In the genomic region with DNA sequence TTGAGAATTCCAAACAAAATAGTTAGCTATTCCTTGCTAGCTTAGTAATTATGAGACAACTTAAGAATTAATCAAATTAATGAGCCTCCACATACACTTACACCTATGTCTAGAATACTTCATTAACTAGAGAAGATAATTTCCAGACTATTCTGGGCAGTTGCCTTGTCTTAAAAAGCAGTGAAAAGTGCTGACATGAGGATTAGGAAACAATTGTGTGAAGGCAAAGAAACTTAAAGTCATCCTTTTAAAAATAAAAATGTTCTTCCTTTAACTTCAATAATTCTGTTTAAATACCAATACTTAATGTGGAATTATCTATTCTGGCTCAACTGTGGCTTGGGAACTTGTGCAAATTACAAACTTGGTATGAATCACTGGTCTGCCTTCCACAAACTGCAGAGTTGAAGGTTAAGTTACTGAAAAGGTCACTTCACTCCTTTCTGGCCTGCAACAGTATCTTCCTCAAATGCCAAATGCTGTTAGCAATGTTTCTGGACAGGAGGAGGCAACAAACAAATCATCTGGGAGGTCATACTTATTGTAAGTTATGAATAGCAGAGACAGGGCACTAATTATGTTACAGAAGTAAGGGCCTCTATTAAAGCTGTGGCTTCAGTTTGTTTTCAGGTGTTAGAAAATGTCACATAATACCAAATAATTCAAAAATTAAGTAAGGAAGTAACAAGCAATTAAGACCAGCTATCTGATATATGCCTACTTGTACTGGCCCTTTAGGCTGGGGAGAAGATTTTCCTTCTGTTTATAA, we compare ENCODE assay signal across 8 cellular contexts.
DNase-seq lines count a peak whose midpoint lies in the region; ATAC-seq and TF ChIP-seq lines count a peak whose summit lies in the region.

No MANE protein-coding gene starts in this region.

- peaks cover 38% of the 10 kb centered on the region for H3K79me2 ChIP-seq in parathyroid adenoma

- H3K27ac ChIP-seq in RWPE2 (ENCODE audit: poor library complexity, severe bottlenecking) (peak overlapping the region; percentile 94), parathyroid adenoma (peak overlapping the region; percentile 52)

- H3K4me2 ChIP-seq in parathyroid adenoma (ENCODE audit: low read length), result peak overlapping the region; percentile 11

- no peak overlapping the region for H3K9ac ChIP-seq in parathyroid adenoma

- DNase-seq in GM03348 (ENCODE audit: low spot score), result peak; percentile 39
- DNase-seq in RWPE2 (ENCODE audit: low spot score), result no peak
- peak; percentile 77 for DNase-seq in fibroblast of peridontal ligament (ENCODE audit: extremely low read depth)
- DNase-seq in RKO (ENCODE audit: low spot score), result no peak
- DNase-seq in iPS-NIHi7 (ENCODE audit: extremely low spot score), result no peak
- no peak for DNase-seq in NK-92 (lab: John Stamatoyannopoulos, UW; ENCODE audit: unreplicated experiment)

- no peak overlapping the region for H2AFZ ChIP-seq in parathyroid adenoma

- ATAC-seq in RWPE2 (ENCODE audit: low read depth) (no peak), GM21529 (IDR thresholded peaks at IDR 0.05; ENCODE audit: unreplicated experiment) (no peak)

- H3K4me1 ChIP-seq in RWPE2 (ENCODE audit: insufficient read depth, poor library complexity, severe bottlenecking), result peaks cover 55% of the 10 kb centered on the region
- peaks cover 14% of the 10 kb centered on the region for H3K4me1 ChIP-seq in parathyroid adenoma

- H3K4me3 ChIP-seq in RWPE2 (ENCODE audit: severe bottlenecking) (no peak overlapping the region), parathyroid adenoma (ENCODE audit: low read depth, low read length) (no peak overlapping the region)

- H3K9me3 ChIP-seq in RWPE2 (ENCODE audit: severe bottlenecking) (no peaks in the 10 kb centered on the region), parathyroid adenoma (ENCODE audit: control insufficient read depth, low read length) (no peaks in the 10 kb centered on the region)

- TF ChIP-seq CTCF in RWPE2 (IDR thresholded peaks at IDR 0.05; ENCODE audit: poor library complexity, severe bottlenecking), result no peak
- TF ChIP-seq CTCF in parathyroid adenoma (IDR thresholded peaks at IDR 0.05), result no peak

- H3K27me3 ChIP-seq in RWPE2 (ENCODE audit: insufficient read depth, poor library complexity, severe bottlenecking), result no peaks in the 10 kb centered on the region
- H3K27me3 ChIP-seq in parathyroid adenoma (ENCODE audit: control insufficient read depth, insufficient read depth, low read length), result no peaks in the 10 kb centered on the region

- H3K36me3 ChIP-seq in RWPE2 (ENCODE audit: low read depth) (no peaks in the 10 kb centered on the region), parathyroid adenoma (ENCODE audit: control insufficient read depth, insufficient read depth, low read length) (no peaks in the 10 kb centered on the region)

Comparison
In these comparisons a context has a peak if more than half of its experiments do, and no peak if none do; other contexts are left out.
1. DNase-seq: peak in GM03348 (single experiment) and fibroblast of peridontal ligament (single experiment); none in RWPE2 (single experiment), RKO (single experiment), iPS-NIHi7 (single experiment) and NK-92 (single experiment).